In genomic region chr2:31831585-31831984, GRCh38 we compare ENCODE assay signal across 18 cellular contexts.
DNase-seq lines count a peak whose midpoint lies in the region; FAIRE-seq and TF ChIP-seq lines count a peak whose summit lies in the region.
"Had no signal": no experiment of that assay in that cellular context is flagged by ENCODE, and none has a peak within 500 bp of the region (broad histone marks: within the 10 kb centered on the region; RNA-seq: fewer than 3 reads in every experiment).

No MANE protein-coding gene starts in this region.

- no peak for FAIRE-seq in RCC 7860 (lab: Jason Lieb, UNC)
- FAIRE-seq: HepG2 had no signal

- no peaks in the 10 kb centered on the region for H3K27me3 ChIP-seq in mammary epithelial cell (ENCODE audit: insufficient read depth, low read length)

- CTCF ChIA-PET in mammary epithelial cell (lab: Charles Lee; ENCODE audit: low non-redundant PET), result no interaction called here

- H3K27ac ChIP-seq in mammary epithelial cell (ENCODE audit: insufficient read depth, low read depth, low read length), result no peak overlapping the region

- H3K4me3 ChIP-seq in mammary epithelial cell (replicated peaks in 1 of 3; ENCODE audit: insufficient read depth in 1 of 3, low read depth in 2 of 3, low read length in 3 of 3), result no peak overlapping the region

- TF ChIP-seq CTCF in mammary epithelial cell (conservative IDR thresholded peaks at IDR 0.05 in 1 of 2, IDR thresholded peaks at IDR 0.05 in 1 of 2; ENCODE audit: extremely low read depth in 1 of 2, insufficient read depth in 1 of 2, low read depth in 1 of 2, low read length in 2 of 2), result no peak

- H3K79me2 ChIP-seq in mammary epithelial cell (ENCODE audit: insufficient read depth, low read length), result no peaks in the 10 kb centered on the region

- no TSS peak for BruUV-seq in mammary epithelial cell (replicated peaks; lab: Mats Ljungman, UMichigan)

- intact Hi-C loops in mammary epithelial cell (cut with micrococcal nuclease) (loop anchor here (10.0 kb wide), 1 partner anchor 657 kb away; no protein-coding TSS in a partner anchor), head of caudate nucleus (cut with DNase I) (no loop called here)

- dilution Hi-C loops in mammary epithelial cell (cut with HindIII; ENCODE audit: low sequenced_read_pairs), result no loop called here

- 50% methylated on average over 2 of the region's 2 CpGs for WGBS in mammary epithelial cell (ENCODE audit: low coverage, missing lambda C conversion rate)

- no peak overlapping the region for H2AFZ ChIP-seq in mammary epithelial cell (ENCODE audit: low read depth, low read length)

- H3K4me2 ChIP-seq in mammary epithelial cell (ENCODE audit: insufficient read depth, low read depth, low read length), result no peak overlapping the region

- no peaks in the 10 kb centered on the region for H3K9me3 ChIP-seq in mammary epithelial cell (replicated peaks; ENCODE audit: insufficient read depth, low read length)

- DNase-seq in HS-5 (ENCODE audit: low read depth), result peak; percentile 5
- peak; percentile 34 for DNase-seq in RCC 7860 (ENCODE audit: low spot score)
- peak; percentile 71 for DNase-seq in mammary epithelial cell
- peak; percentile 19 for DNase-seq in kidney tubule cell (ENCODE audit: low spot score)
- no peak for DNase-seq in stimulated activated CD8-positive, alpha-beta memory T cell treated with anti-CD3 and anti-CD28 coated beads, Interleukin-4, amount 100 ng/mL, for 48 hours
- DNase-seq in iPS-NIHi11 (ENCODE audit: low spot score), result no peak
- no peak for DNase-seq in head of caudate nucleus
- DNase-seq: ACHN, AML-193, COR-L47, NCI-H1105, NCI-H1694 treated with DMSO at 0.1 percent for 48 hours, NCI-H2107, NCI-H345, NCI-H526 treated with DMSO at 0.1 percent for 48 hours, OCI-M1, T-helper 1 cell had no signal

- in situ Hi-C loops in mammary epithelial cell (cut with MboI; ENCODE audit: low sequenced_read_pairs in 2 of 2), result no loop called here

- H4K20me1 ChIP-seq in mammary epithelial cell (ENCODE audit: insufficient read depth, low read length), result no peaks in the 10 kb centered on the region

- H3K9ac ChIP-seq in mammary epithelial cell (ENCODE audit: insufficient read depth, low read length), result no peak overlapping the region

- peaks cover 22% of the 10 kb centered on the region for H3K4me1 ChIP-seq in mammary epithelial cell (ENCODE audit: insufficient read depth, low read length)

- H3K36me3 ChIP-seq in mammary epithelial cell (ENCODE audit: insufficient read depth, low read length), result no peaks in the 10 kb centered on the region

Comparison
In these comparisons a context has a peak if more than half of its experiments do, and no peak if none do; other contexts are left out.
1. DNase-seq: peak in HS-5 (single experiment), RCC 7860 (single experiment), mammary epithelial cell (single experiment) and kidney tubule cell (single experiment); none in stimulated activated CD8-positive, alpha-beta memory T cell treated with anti-CD3 and anti-CD28 coated beads, Interleukin-4, amount 100 ng/mL, for 48 hours (single experiment), iPS-NIHi11 (single experiment) and head of caudate nucleus (0 of 42).